16 cellular contexts compared by ENCODE assay signal in genomic region chr19:46985532-46986415, GRCh38. TPM values are rescaled to one million over a fixed set of nuclear protein-coding genes. Genes with fewer than 3 reads are reported as not detected.
DNase-seq lines count a peak whose midpoint lies in the region; TF ChIP-seq lines count a peak whose summit lies in the region.
"Had no signal": no experiment of that assay in that cellular context is flagged by ENCODE, and none has a peak within 500 bp of the region (broad histone marks: within the 10 kb centered on the region; RNA-seq: fewer than 3 reads in every experiment).

No MANE protein-coding gene starts in this region.

- peak overlapping the region in 10 of 11 experiments; percentile 14 to 73 (median 64); a peak in 17 of 22 replicates for H3K27ac ChIP-seq in BLaER1 treated with 17β-estradiol and CSF1 and Interleukin-3, amounts not matched to agents 10 nM and 100 nM
- H3K27ac ChIP-seq in endodermal cell (ENCODE audit: low read depth, low read length) (no peak overlapping the region), prostate gland (no peak overlapping the region)
- no peak overlapping the region for H3K27ac ChIP-seq in effector memory CD4-positive, alpha-beta T cell (ENCODE audit: insufficient read depth, low read length, poor library complexity, severe bottlenecking)
- H3K27ac ChIP-seq: KMS-11, skin epidermis had no signal

- peak; percentile 45 for DNase-seq in NCI-H2107 (lab: John Stamatoyannopoulos, UW)
- DNase-seq in endodermal cell: peak; percentile 63
- DNase-seq in osteocyte (ENCODE audit: extremely low spot score, unreplicated experiment): no peak
- no peak for DNase-seq in prostate gland (ENCODE audit: low spot score)
- no peak for DNase-seq in SW480 (ENCODE audit: low spot score)
- DNase-seq in effector memory CD4-positive, alpha-beta T cell: no peak
- DNase-seq: activated CD4-positive, alpha-beta T cell treated with anti-CD3 and anti-CD28 coated beads for 4 hours; activated CD8-positive, alpha-beta memory T cell treated with anti-CD3 and anti-CD28 coated beads, Interleukin-2, amount 10 ng/mL, durations not matched to agents 7 days and 5 days; activated gamma-delta T cell; NK-92 treated with Interleukin-12 subunit alpha and Interleukin-12 subunit beta, amount 100 ng/mL, for 24 hours; stimulated activated CD4-positive, alpha-beta T cell treated with anti-CD3 and anti-CD28 coated beads, Interleukin-4, amount 100 ng/mL, for 4 hours; substantia nigra had no signal

- peaks cover 5% of the 10 kb centered on the region for H3K36me3 Mint-ChIP-seq in endodermal cell (ENCODE audit: low read depth)
- peaks cover 17% of the 10 kb centered on the region for H3K36me3 Mint-ChIP-seq in osteocyte (ENCODE audit: unreplicated experiment)
- H3K36me3 Mint-ChIP-seq: activated CD8-positive, alpha-beta memory T cell treated with anti-CD3 and anti-CD28 coated beads, Interleukin-2, amount 10 ng/mL, durations not matched to agents 7 days and 5 days had no signal

- peak overlapping the region in 7 of 11 experiments; percentile 3 to 46 (median 30); a peak in 5 of 22 replicates for H3K9ac ChIP-seq in BLaER1 treated with 17β-estradiol and CSF1 and Interleukin-3, amounts not matched to agents 10 nM and 100 nM
- no peak overlapping the region for H3K9ac ChIP-seq in endodermal cell (ENCODE audit: extremely low read depth, low read length, poor library complexity, severe bottlenecking)
- H3K9ac ChIP-seq: KMS-11 had no signal

- H3K27ac Mint-ChIP-seq in endodermal cell: peak overlapping the region; percentile 13
- peak overlapping the region; percentile 75 for H3K27ac Mint-ChIP-seq in osteocyte (ENCODE audit: unreplicated experiment)
- H3K27ac Mint-ChIP-seq: activated CD8-positive, alpha-beta memory T cell treated with anti-CD3 and anti-CD28 coated beads, Interleukin-2, amount 10 ng/mL, durations not matched to agents 7 days and 5 days had no signal

- TF ChIP-seq CTCF in endodermal cell (conservative IDR thresholded peaks at IDR 0.05) (no peak), osteocyte (IDR thresholded peaks at IDR 0.05) (no peak), prostate gland (IDR thresholded peaks at IDR 0.05) (no peak)

- H3K9me3 Mint-ChIP-seq in endodermal cell (no peaks in the 10 kb centered on the region), osteocyte (ENCODE audit: unreplicated experiment) (no peaks in the 10 kb centered on the region)

- H3K27me3 Mint-ChIP-seq in endodermal cell (ENCODE audit: insufficient read depth): no peaks in the 10 kb centered on the region
- H3K27me3 Mint-ChIP-seq in osteocyte (ENCODE audit: unreplicated experiment): no peaks in the 10 kb centered on the region
- H3K27me3 Mint-ChIP-seq: activated CD8-positive, alpha-beta memory T cell treated with anti-CD3 and anti-CD28 coated beads, Interleukin-2, amount 10 ng/mL, durations not matched to agents 7 days and 5 days had no signal

- intact Hi-C loops in prostate gland (cut with DNase I): no loop called here

- no peak for TF ChIP-seq POLR2A in prostate gland (IDR thresholded peaks at IDR 0.05)

- peaks cover 0 to 78% (median 44%) of the 10 kb centered on the region in 11 experiments; a peak in 20 of 22 replicates for H4K20me1 ChIP-seq in BLaER1 treated with 17β-estradiol and CSF1 and Interleukin-3, amounts not matched to agents 10 nM and 100 nM

- peaks cover 30 to 74% (median 45%) of the 10 kb centered on the region in 11 experiments for H3K36me3 ChIP-seq in BLaER1 treated with 17β-estradiol and CSF1 and Interleukin-3, amounts not matched to agents 10 nM and 100 nM
- H3K36me3 ChIP-seq in endodermal cell (ENCODE audit: control insufficient read depth, insufficient read depth, low read length) (peaks cover 3% of the 10 kb centered on the region), prostate gland (peaks cover 0 to 7% of the 10 kb centered on the region in 2 donors)
- H3K36me3 ChIP-seq in effector memory CD4-positive, alpha-beta T cell (ENCODE audit: control insufficient read depth, insufficient read depth, low read length): peaks cover 25% of the 10 kb centered on the region
- H3K36me3 ChIP-seq: pancreas had no signal

- H3K4me3 Mint-ChIP-seq in endodermal cell (no peak overlapping the region), osteocyte (ENCODE audit: unreplicated experiment) (no peak overlapping the region)
- H3K4me3 Mint-ChIP-seq: activated CD8-positive, alpha-beta memory T cell treated with anti-CD3 and anti-CD28 coated beads, Interleukin-2, amount 10 ng/mL, durations not matched to agents 7 days and 5 days had no signal

- H3K4me1 ChIP-seq in BLaER1 treated with 17β-estradiol and CSF1 and Interleukin-3, amounts not matched to agents 10 nM and 100 nM: peaks cover 18 to 70% (median 53%) of the 10 kb centered on the region in 10 experiments
- H3K4me1 ChIP-seq in endodermal cell (ENCODE audit: control insufficient read depth, insufficient read depth, low read length): peaks cover 6% of the 10 kb centered on the region
- H3K4me1 ChIP-seq in prostate gland (replicated peaks): peaks cover 4% of the 10 kb centered on the region
- H3K4me1 ChIP-seq in effector memory CD4-positive, alpha-beta T cell (ENCODE audit: control insufficient read depth, insufficient read depth, low read length, poor library complexity, severe bottlenecking): no peaks in the 10 kb centered on the region

- WGBS in endodermal cell (ENCODE audit: insufficient coverage in 1 of 2, insufficient read length in 1 of 2), 2 experiments: 75 to 86% methylated on average over 11 to 13 of the region's 14 CpGs
- 78% methylated on average over 14 of the region's 14 CpGs for WGBS in prostate gland

- H3K27me3 ChIP-seq in BLaER1 treated with 17β-estradiol and CSF1 and Interleukin-3, amounts not matched to agents 10 nM and 100 nM: no peaks in the 10 kb centered on the region
- H3K27me3 ChIP-seq in endodermal cell (ENCODE audit: control insufficient read depth, insufficient read depth, low read length, poor library complexity, severe bottlenecking): no peaks in the 10 kb centered on the region
- no peaks in the 10 kb centered on the region for H3K27me3 ChIP-seq in prostate gland (replicated peaks; ENCODE audit: insufficient read depth)
- H3K27me3 ChIP-seq in effector memory CD4-positive, alpha-beta T cell (replicated peaks; ENCODE audit: control insufficient read depth, insufficient read depth, low read length, poor library complexity, severe bottlenecking): no peaks in the 10 kb centered on the region
- H3K27me3 ChIP-seq: pancreas had no signal

- no peaks in the 10 kb centered on the region for H3K9me3 ChIP-seq in BLaER1 treated with 17β-estradiol and CSF1 and Interleukin-3, amounts not matched to agents 10 nM and 100 nM (replicated peaks in 1 of 11)
- no peaks in the 10 kb centered on the region for H3K9me3 ChIP-seq in endodermal cell (ENCODE audit: control insufficient read depth, low read length)
- no peaks in the 10 kb centered on the region for H3K9me3 ChIP-seq in prostate gland
- H3K9me3 ChIP-seq in effector memory CD4-positive, alpha-beta T cell (ENCODE audit: control insufficient read depth, low read length): no peaks in the 10 kb centered on the region
- H3K9me3 ChIP-seq: pancreas had no signal

- H3K4me1 Mint-ChIP-seq in endodermal cell: peaks cover 23% of the 10 kb centered on the region
- peaks cover 51% of the 10 kb centered on the region for H3K4me1 Mint-ChIP-seq in osteocyte (ENCODE audit: unreplicated experiment)

- H3K4me3 ChIP-seq in BLaER1 treated with 17β-estradiol and CSF1 and Interleukin-3, amounts not matched to agents 10 nM and 100 nM: no peak overlapping the region
- no peak overlapping the region for H3K4me3 ChIP-seq in endodermal cell (ENCODE audit: low read length)
- H3K4me3 ChIP-seq in prostate gland: no peak overlapping the region
- H3K4me3 ChIP-seq in effector memory CD4-positive, alpha-beta T cell (ENCODE audit: insufficient read depth, low read depth, low read length, poor library complexity, severe bottlenecking): no peak overlapping the region
- H3K4me3 ChIP-seq: pancreas, skin epidermis had no signal

- H3K4me2 ChIP-seq in BLaER1 treated with 17β-estradiol and CSF1 and Interleukin-3, amounts not matched to agents 10 nM and 100 nM: peak overlapping the region in 6 of 11 experiments; percentile 83 to 96 (median 88); a peak in 10 of 22 replicates
- H3K4me2 ChIP-seq: KMS-11 had no signal

RNA-seq across cellular contexts. Expression of gene NPAS1, which starts 33.9 kb away (rescaled TPM):
- total RNA-seq in endodermal cell: 1 to 10 TPM; 6.9 to 8.7 TPM
- 3.6 TPM for polyA plus RNA-seq in endodermal cell (2013, experiment 1 of 2)
- polyA plus RNA-seq in endodermal cell (2013, experiment 2 of 2): 5.1 TPM
- total RNA-seq in osteocyte: 0.71 and 0.99 TPM in 2 replicates
- under 1 TPM; 0.27 to 0.51 TPM for total RNA-seq in prostate gland

Comparison
In these comparisons a context has a peak if more than half of its experiments do, and no peak if none do; other contexts are left out.
1. H3K27ac ChIP-seq: peak in BLaER1 treated with 17β-estradiol and CSF1 and Interleukin-3, amounts not matched to agents 10 nM and 100 nM (10 of 11); none in endodermal cell (single experiment), prostate gland (0 of 2) and effector memory CD4-positive, alpha-beta T cell (single experiment).
2. DNase-seq: peak in NCI-H2107 (single experiment) and endodermal cell (single experiment); none in osteocyte (single experiment), prostate gland (single experiment), SW480 (single experiment) and effector memory CD4-positive, alpha-beta T cell (0 of 3).